9 cellular contexts compared by ENCODE assay signal in genomic region chr5:150138551-150139265, GRCh38. TPM values are rescaled to one million over a fixed set of nuclear protein-coding genes. Genes with fewer than 3 reads are reported as not detected.
DNase-seq lines count a peak whose midpoint lies in the region; ATAC-seq and TF ChIP-seq lines count a peak whose summit lies in the region.
"Had no signal": no experiment of that assay in that cellular context is flagged by ENCODE, and none has a peak within 500 bp of the region (broad histone marks: within the 10 kb centered on the region; RNA-seq: fewer than 3 reads in every experiment).

No MANE protein-coding gene starts in this region.

- TF ChIP-seq POLR2A in heart left ventricle (IDR thresholded peaks at IDR 0.05): peak in 1 of 2 donors; percentile 17

- CTCF ChIA-PET in BJ (lab: Yijun Ruan, JAX): interaction anchor here (0.7 to 3.4 kb wide), 10 partner anchors 8 to 75 kb away, joined by 3 to 24 read pairs (median 6); partner anchors contain the start of gene PDGFRB
- CTCF ChIA-PET in WTC11 (lab: Charles Lee): interaction anchor here (0.7 to 3.7 kb wide), 13 partner anchors 8 to 305 kb away, joined by 3 to 16 read pairs (median 4); partner anchors contain the start of genes ARSI and PDGFRB

- intact Hi-C loops in heart left ventricle (cut with DNase I): loop anchor here in 4 of 10 donors (10.0 kb wide), 2 partner anchors 216 to 296 kb away; partner anchors contain the start of gene TCOF1 (in 1 of the 4)

- peaks cover 33% of the 10 kb centered on the region for H3K36me3 ChIP-seq in BJ (ENCODE audit: control insufficient read depth, insufficient read depth, low read length)
- H3K36me3 ChIP-seq in heart left ventricle: peaks cover 0 to 42% (median 0%) of the 10 kb centered on the region in 9 donors
- no peaks in the 10 kb centered on the region for H3K36me3 ChIP-seq in MM.1S (replicated peaks; ENCODE audit: insufficient read depth, low read length)
- H3K36me3 ChIP-seq: neutrophil had no signal

- no peak overlapping the region for H3K4me2 ChIP-seq in MM.1S (ENCODE audit: low read depth, low read length)

- no peak overlapping the region for H2AFZ ChIP-seq in MM.1S (ENCODE audit: low read length)

- H3K9me3 Mint-ChIP-seq in WTC11: no peaks in the 10 kb centered on the region

- no peaks in the 10 kb centered on the region for H3K36me3 Mint-ChIP-seq in WTC11

- H3K27ac ChIP-seq in heart left ventricle: peak overlapping the region; percentile 69 to 96 (median 86)
- H3K27ac ChIP-seq in MM.1S (ENCODE audit: low read length): no peak overlapping the region
- H3K27ac ChIP-seq: neutrophil had no signal

- H3K79me2 ChIP-seq in MM.1S (ENCODE audit: low read length): no peaks in the 10 kb centered on the region

- H3K9me2 ChIP-seq in MM.1S (replicated peaks; ENCODE audit: insufficient read depth, low read length): no peaks in the 10 kb centered on the region

- ATAC-seq in WTC11 (peak; percentile 33), heart left ventricle (peak in 3 of 4 donors; percentile 16 to 36 (median 23)), GM21717 (IDR thresholded peaks at IDR 0.05; ENCODE audit: unreplicated experiment) (no peak), HG02852 (IDR thresholded peaks at IDR 0.05; ENCODE audit: unreplicated experiment) (no peak)

- H3F3A ChIP-seq in MM.1S (ENCODE audit: insufficient read depth, low read length): no peaks in the 10 kb centered on the region

- POLR2A ChIA-PET in BJ (lab: Charles Lee): no interaction called here
- POLR2A ChIA-PET in WTC11 (lab: Charles Lee): no interaction called here

- H3K27me3 Mint-ChIP-seq in WTC11 (ENCODE audit: low read depth): peaks cover 8% of the 10 kb centered on the region

- WGBS in heart left ventricle, 4 donors: 52 to 60% (median 55%) methylated on average over 9 to 10 of the region's 10 CpGs

- 0 out of 2 replicates have a peak overlapping the region, but pooled peaks have one; percentile 6 for H3K4me3 ChIP-seq in BJ (ENCODE audit: low read depth, low read length)
- H3K4me3 ChIP-seq in heart left ventricle: peak overlapping the region in 6 of 12 donors; percentile 1 to 32 (median 7)
- H3K4me3 ChIP-seq in MM.1S (ENCODE audit: low read length): no peak overlapping the region

- peaks cover 57% of the 10 kb centered on the region for H3K4me1 Mint-ChIP-seq in WTC11

- H4K20me1 ChIP-seq in MM.1S (ENCODE audit: insufficient read depth, low read length): no peaks in the 10 kb centered on the region

- H3K27ac Mint-ChIP-seq in WTC11: peak overlapping the region; percentile 67

- H3K4me1 ChIP-seq in heart left ventricle (peaks cover 2 to 98% (median 66%) of the 10 kb centered on the region in 12 donors), MM.1S (ENCODE audit: low read length) (no peaks in the 10 kb centered on the region)

- H3K9me3 ChIP-seq in heart left ventricle (no peaks in the 10 kb centered on the region), MM.1S (replicated peaks; ENCODE audit: insufficient read depth, low read length) (no peaks in the 10 kb centered on the region)
- H3K9me3 ChIP-seq: neutrophil had no signal

- H3K9ac ChIP-seq in MM.1S (ENCODE audit: low read length): no peak overlapping the region

- DNase-seq in BJ (ENCODE audit: low read depth) (peak; percentile 77), WTC11 (ENCODE audit: low spot score) (peak; percentile 55), heart left ventricle (peak; percentile 59 to 75 (median 68)), pons (ENCODE audit: low spot score) (peak; percentile 29), MM.1S (no peak), Kasumi-1 (lab: John Stamatoyannopoulos, UW) (no peak)

- peak overlapping the region; percentile 1; the same call in 1 of the 2 replicates for H3K4me3 Mint-ChIP-seq in WTC11

- TF ChIP-seq CTCF in BJ (IDR thresholded peaks at IDR 0.05; ENCODE audit: insufficient read depth, low read depth, low read length) (no peak), WTC11 (IDR thresholded peaks at IDR 0.05) (no peak), heart left ventricle (IDR thresholded peaks at IDR 0.05) (no peak), MM.1S (IDR thresholded peaks at IDR 0.05; ENCODE audit: low read length) (no peak)

- no peaks in the 10 kb centered on the region for H3K27me3 ChIP-seq in BJ (ENCODE audit: control insufficient read depth, insufficient read depth, low read length)
- H3K27me3 ChIP-seq in heart left ventricle: no peaks in the 10 kb centered on the region
- H3K27me3 ChIP-seq in MM.1S (replicated peaks; ENCODE audit: insufficient read depth, low read length): peaks cover 4% of the 10 kb centered on the region

TF ChIP-seq in WTC11, 78 proteins besides CTCF, POLR2A, EP300 and RAD21:
- TF ChIP-seq MYBL2 (CRISPR knock-in tag; IDR thresholded peaks at IDR 0.05) (no peak), ATF6 (CRISPR knock-in tag; IDR thresholded peaks at IDR 0.05) (no peak), GABPB1 (CRISPR knock-in tag; IDR thresholded peaks at IDR 0.05) (0 out of 2 replicates have a peak, but pooled peaks have one; percentile 14), HMGXB4 (CRISPR knock-in tag; IDR thresholded peaks at IDR 0.05) (no peak), MLX (CRISPR knock-in tag; IDR thresholded peaks at IDR 0.05) (no peak)

RNA-seq across cellular contexts. Expression of gene PDGFRB, which starts 16.9 kb away (rescaled TPM):
- polyA plus RNA-seq in BJ (2011; rRNA removed) (163 and 276 TPM in 2 replicates), heart left ventricle (10 to 100 TPM; 27.6 to 53.1 TPM)
- polyA minus RNA-seq in BJ (2011; rRNA and poly(A)+ RNA removed): 384 and 442 TPM in 2 replicates
- total RNA-seq in WTC11 (2021) (5.0 to 7.9 TPM (median 5.1 TPM) in 3 replicates), heart left ventricle (100 to 1,000 TPM in 3 of 9 donors, 10 to 100 TPM in 6; 28.3 to 112 (median 45.6) TPM)

RNA-seq across cellular contexts. Expression of gene CDX1, which starts 27.9 kb away (rescaled TPM):
- polyA plus RNA-seq in BJ (2011; rRNA removed): 0.39 and 0.97 TPM in 2 replicates
- 0.14 TPM in 1 of 2 replicates, not detected in the other for polyA minus RNA-seq in BJ (2011; rRNA and poly(A)+ RNA removed)
- 0.09 to 0.14 TPM (median 0.13 TPM) in 3 replicates for total RNA-seq in WTC11 (2021)
- total RNA-seq in heart left ventricle: under 1 TPM in 2 of 9 donors, not detected in 7; 0.29 TPM
- polyA plus RNA-seq in heart left ventricle: under 1 TPM in 1 of 2 donors, not detected in 1; 0.17 TPM

RNA-seq across cellular contexts. Expression of gene SLC6A7, which starts 51.2 kb away (rescaled TPM):
- polyA plus RNA-seq in BJ (2011; rRNA removed) (not detected in 2 replicates), heart left ventricle (not detected)
- polyA minus RNA-seq in BJ (2011; rRNA and poly(A)+ RNA removed): not detected in 2 replicates
- total RNA-seq in WTC11 (2021) (0.04 TPM in 1 of 3 replicates, not detected in the others), heart left ventricle (not detected)

RNA-seq across cellular contexts. Expression of gene CSF1R, which starts 52.4 kb away (rescaled TPM):
- polyA plus RNA-seq in BJ (2011; rRNA removed) (0.11 and 0.29 TPM in 2 replicates), heart left ventricle (1 to 10 TPM; 5.0 to 5.6 TPM)
- polyA minus RNA-seq in BJ (2011; rRNA and poly(A)+ RNA removed): 0.09 TPM in 1 of 2 replicates, not detected in the other
- total RNA-seq in WTC11 (2021) (0.07 to 0.20 TPM (median 0.14 TPM) in 3 replicates), heart left ventricle (100 to 1,000 TPM in 1 of 9 donors, 10 to 100 TPM in 6, 1 to 10 TPM in 2; 5.8 to 143 (median 12.0) TPM)

Comparison
In these comparisons a context has a peak if more than half of its experiments do, and no peak if none do; other contexts are left out.
1. DNase-seq: peak in BJ (single experiment), WTC11 (single experiment), heart left ventricle (5 of 5) and pons (single experiment); none in MM.1S (single experiment) and Kasumi-1 (0 of 2).
2. ATAC-seq: peak in WTC11 (single experiment) and heart left ventricle (3 of 4); none in GM21717 (single experiment) and HG02852 (single experiment).